Comparison of ENCODE assay signal across 1 cellular context in the genomic region with DNA sequence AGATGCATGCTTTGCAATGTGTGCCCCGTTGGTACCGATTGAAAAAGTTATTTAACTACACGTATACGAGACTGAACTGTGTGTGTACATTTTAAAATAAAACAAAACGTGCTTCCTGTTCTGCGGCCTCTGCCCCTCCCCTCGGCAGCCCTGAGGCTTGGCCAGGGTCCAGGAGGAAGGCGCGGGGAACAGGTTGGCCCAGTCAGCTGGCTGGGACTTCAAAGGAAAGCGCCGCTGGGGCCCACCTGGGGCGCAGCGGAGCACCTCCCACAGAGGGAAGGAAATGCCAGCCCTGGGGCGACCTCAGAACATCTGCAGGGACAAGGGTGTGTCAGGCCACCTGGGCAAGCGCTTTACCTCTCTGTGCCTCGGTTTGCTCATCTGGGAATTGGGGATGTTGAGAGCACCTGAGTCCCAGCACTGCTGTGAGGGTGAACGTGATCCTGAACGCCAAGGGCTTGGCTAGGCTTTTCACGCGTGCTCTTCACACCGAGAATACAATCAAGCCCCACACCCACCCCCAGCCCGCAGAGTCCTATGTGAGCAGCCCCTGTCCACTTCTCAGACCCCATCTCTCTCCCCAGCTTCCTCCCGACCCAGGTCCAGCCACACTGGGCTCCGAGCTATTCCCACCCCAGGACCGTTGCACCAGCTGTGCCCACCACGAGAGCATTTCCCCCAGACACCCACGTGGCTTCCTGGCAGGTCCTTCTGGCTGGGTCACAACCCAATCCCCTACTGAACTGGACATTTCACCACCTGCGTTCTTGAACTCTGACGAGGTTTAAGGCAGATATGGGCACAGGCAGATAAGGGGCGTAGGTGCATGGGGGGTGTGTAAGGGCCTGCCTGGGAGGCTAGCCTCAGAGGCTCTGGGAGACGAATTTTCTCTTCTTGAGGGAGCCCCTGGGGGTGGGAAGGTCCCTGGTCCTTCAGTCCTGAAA.
TF ChIP-seq lines count a peak whose summit lies in the region.

No MANE protein-coding gene starts in this region.

TF ChIP-seq in endothelial cell of umbilical vein, 7 proteins besides CTCF, POLR2A, EP300 and RAD21 (continued from another document):
- TF ChIP-seq MYC (IDR thresholded peaks at IDR 0.05; ENCODE audit: low read depth, low read length) (no peak), FOS (IDR thresholded peaks at IDR 0.05; ENCODE audit: borderline replicate concordance, insufficient read depth, low read length) (no peak)
